ENCODE assay signal across 17 cellular contexts in genomic region chr18:59546164-59546563, GRCh38.
DNase-seq lines count a peak whose midpoint lies in the region; ATAC-seq and TF ChIP-seq lines count a peak whose summit lies in the region.
"Had no signal": no experiment of that assay in that cellular context is flagged by ENCODE, and none has a peak within 500 bp of the region (broad histone marks: within the 10 kb centered on the region; RNA-seq: fewer than 3 reads in every experiment).

No MANE protein-coding gene starts in this region.

- no peak overlapping the region for H3K4me3 ChIP-seq in AG04450 (ENCODE audit: low read depth, low read length)
- H3K4me3 ChIP-seq in hepatocyte: no peak overlapping the region
- no peak overlapping the region for H3K4me3 ChIP-seq in tibial artery
- H3K4me3 ChIP-seq: body of pancreas, HAP-1 had no signal

- peak overlapping the region; percentile 3; the same call in 1 of the 2 replicates for H3K27ac Mint-ChIP-seq in HFFc6
- H3K27ac Mint-ChIP-seq in activated naive CD4-positive, alpha-beta T cell treated with anti-CD3 and anti-CD28 coated beads, Interleukin-2, amount 10 ng/mL, durations not matched to agents 7 days and 5 days: no peak overlapping the region
- H3K27ac Mint-ChIP-seq: effector memory CD8-positive, alpha-beta T cell; T-helper 17 cell had no signal

- POLR2A ChIA-PET in AG04450 (lab: Yijun Ruan, JAX): interaction anchor here (0.7 kb wide), 1 partner anchor 89 kb away, joined by 3 read pairs; no protein-coding TSS in a partner anchor

- no peak overlapping the region for H3K4me2 ChIP-seq in hepatocyte

- H3K27me3 ChIP-seq in AG04450 (ENCODE audit: control insufficient read depth, insufficient read depth, low read length) (no peaks in the 10 kb centered on the region), hepatocyte (no peaks in the 10 kb centered on the region), tibial artery (peaks cover 0 to 9% of the 10 kb centered on the region in 2 donors)
- H3K27me3 ChIP-seq: body of pancreas had no signal

- H2AFZ ChIP-seq in hepatocyte: no peak overlapping the region

- no peaks in the 10 kb centered on the region for H3K9me3 ChIP-seq in AG04450 (ENCODE audit: control insufficient read depth, insufficient read depth, low read length)
- no peaks in the 10 kb centered on the region for H3K9me3 ChIP-seq in hepatocyte (ENCODE audit: low read depth)
- H3K9me3 ChIP-seq in tibial artery: no peaks in the 10 kb centered on the region
- H3K9me3 ChIP-seq: body of pancreas, HAP-1 had no signal

- no peaks in the 10 kb centered on the region; the same call in 1 of the 2 replicates for H3K36me3 Mint-ChIP-seq in HFFc6 (ENCODE audit: low read depth)
- no peaks in the 10 kb centered on the region for H3K36me3 Mint-ChIP-seq in activated naive CD4-positive, alpha-beta T cell treated with anti-CD3 and anti-CD28 coated beads, Interleukin-2, amount 10 ng/mL, durations not matched to agents 7 days and 5 days

- H3K4me1 ChIP-seq in hepatocyte (ENCODE audit: insufficient read depth) (peaks cover 22% of the 10 kb centered on the region), tibial artery (peaks cover 0 to 7% (median 0%) of the 10 kb centered on the region in 4 donors)
- H3K4me1 ChIP-seq: body of pancreas, HAP-1 had no signal

- H3K4me1 Mint-ChIP-seq in HFFc6 (ENCODE audit: low read depth): peaks cover 55% of the 10 kb centered on the region
- H3K4me1 Mint-ChIP-seq in activated naive CD4-positive, alpha-beta T cell treated with anti-CD3 and anti-CD28 coated beads, Interleukin-2, amount 10 ng/mL, durations not matched to agents 7 days and 5 days: no peaks in the 10 kb centered on the region

- no peaks in the 10 kb centered on the region for H3K36me3 ChIP-seq in hepatocyte (replicated peaks; ENCODE audit: insufficient read depth, low read depth)
- no peaks in the 10 kb centered on the region for H3K36me3 ChIP-seq in tibial artery
- H3K36me3 ChIP-seq: HAP-1 had no signal

- no peaks in the 10 kb centered on the region for H3K9me2 ChIP-seq in hepatocyte (replicated peaks; ENCODE audit: insufficient read depth)

- 63% methylated on average over 3 of the region's 3 CpGs for WGBS in hepatocyte (ENCODE audit: low lambda C conversion rate, missing lambda C conversion rate)

- no peaks in the 10 kb centered on the region for H3K79me2 ChIP-seq in hepatocyte

- no peak overlapping the region for H3K27ac ChIP-seq in AG04450 (ENCODE audit: low read depth, low read length)
- H3K27ac ChIP-seq in hepatocyte: no peak overlapping the region
- H3K27ac ChIP-seq in tibial artery: no peak overlapping the region
- H3K27ac ChIP-seq: body of pancreas had no signal

- TF ChIP-seq CTCF in AG04450 (IDR thresholded peaks at IDR 0.05; ENCODE audit: low read depth, low read length) (no peak), HFFc6 (IDR thresholded peaks at IDR 0.05) (no peak), hepatocyte (IDR thresholded peaks at IDR 0.05; ENCODE audit: poor library complexity) (no peak), tibial artery (IDR thresholded peaks at IDR 0.05) (no peak)

- no peak overlapping the region for H3K4me3 Mint-ChIP-seq in HFFc6
- no peak overlapping the region for H3K4me3 Mint-ChIP-seq in activated naive CD4-positive, alpha-beta T cell treated with anti-CD3 and anti-CD28 coated beads, Interleukin-2, amount 10 ng/mL, durations not matched to agents 7 days and 5 days
- H3K4me3 Mint-ChIP-seq: effector memory CD8-positive, alpha-beta T cell; T-helper 17 cell had no signal

- no peaks in the 10 kb centered on the region for H4K20me1 ChIP-seq in hepatocyte (ENCODE audit: insufficient read depth, poor library complexity, severe bottlenecking)

- CTCF ChIA-PET in AG04450 (lab: Charles Lee): interaction anchor here (0.9 kb wide), 1 partner anchor 277 kb away, joined by 3 read pairs; no protein-coding TSS in a partner anchor
- CTCF ChIA-PET in activated naive CD4-positive, alpha-beta T cell treated with anti-CD3 and anti-CD28 coated beads, Interleukin-2, amount 10 ng/mL, durations not matched to agents 7 days and 5 days (lab: Charles Lee): no interaction called here

- peak; percentile 16 for DNase-seq in AG04450 (ENCODE audit: low read depth, low spot score)
- peak; percentile 26 for DNase-seq in HFFc6
- peak; percentile 92 for DNase-seq in amniotic epithelial cell (ENCODE audit: low read depth)
- peak; percentile 41 for DNase-seq in hepatocyte (ENCODE audit: low spot score)
- DNase-seq in activated naive CD4-positive, alpha-beta T cell treated with anti-CD3 and anti-CD28 coated beads, Interleukin-2, amount 10 ng/mL, durations not matched to agents 7 days and 5 days: no peak
- no peak for DNase-seq in tibial artery
- DNase-seq: activated CD4-positive, alpha-beta T cell treated with anti-CD3 and anti-CD28 coated beads for 48 hours; AML-193; body of pancreas; effector memory CD8-positive, alpha-beta T cell; midbrain; NCI-H187 treated with DMSO at 0.1 percent for 48 hours; NCI-H748 treated with DMSO at 0.1 percent for 48 hours; T-helper 17 cell had no signal

- H3K9me3 Mint-ChIP-seq in HFFc6: no peaks in the 10 kb centered on the region
- H3K9me3 Mint-ChIP-seq in activated naive CD4-positive, alpha-beta T cell treated with anti-CD3 and anti-CD28 coated beads, Interleukin-2, amount 10 ng/mL, durations not matched to agents 7 days and 5 days: no peaks in the 10 kb centered on the region
- H3K9me3 Mint-ChIP-seq: effector memory CD8-positive, alpha-beta T cell had no signal

- intact Hi-C loops in tibial artery (cut with DNase I; ENCODE audit: low total_unique reads): no loop called here

- ATAC-seq in GM18873 (IDR thresholded peaks at IDR 0.05; ENCODE audit: low FRiP score, unreplicated experiment) (no peak), HG02981 (IDR thresholded peaks at IDR 0.05; ENCODE audit: unreplicated experiment) (no peak)
- ATAC-seq: body of pancreas; effector memory CD8-positive, alpha-beta T cell; T-helper 17 cell had no signal

- no peaks in the 10 kb centered on the region; the same call in 1 of the 2 replicates for H3K27me3 Mint-ChIP-seq in HFFc6 (ENCODE audit: insufficient read depth)
- no peaks in the 10 kb centered on the region for H3K27me3 Mint-ChIP-seq in activated naive CD4-positive, alpha-beta T cell treated with anti-CD3 and anti-CD28 coated beads, Interleukin-2, amount 10 ng/mL, durations not matched to agents 7 days and 5 days

Comparison
In these comparisons a context has a peak if more than half of its experiments do, and no peak if none do; other contexts are left out.
1. DNase-seq: peak in AG04450 (single experiment), HFFc6 (single experiment), amniotic epithelial cell (single experiment) and hepatocyte (single experiment); none in activated naive CD4-positive, alpha-beta T cell treated with anti-CD3 and anti-CD28 coated beads, Interleukin-2, amount 10 ng/mL, durations not matched to agents 7 days and 5 days (single experiment) and tibial artery (0 of 2).